In the genomic region with DNA sequence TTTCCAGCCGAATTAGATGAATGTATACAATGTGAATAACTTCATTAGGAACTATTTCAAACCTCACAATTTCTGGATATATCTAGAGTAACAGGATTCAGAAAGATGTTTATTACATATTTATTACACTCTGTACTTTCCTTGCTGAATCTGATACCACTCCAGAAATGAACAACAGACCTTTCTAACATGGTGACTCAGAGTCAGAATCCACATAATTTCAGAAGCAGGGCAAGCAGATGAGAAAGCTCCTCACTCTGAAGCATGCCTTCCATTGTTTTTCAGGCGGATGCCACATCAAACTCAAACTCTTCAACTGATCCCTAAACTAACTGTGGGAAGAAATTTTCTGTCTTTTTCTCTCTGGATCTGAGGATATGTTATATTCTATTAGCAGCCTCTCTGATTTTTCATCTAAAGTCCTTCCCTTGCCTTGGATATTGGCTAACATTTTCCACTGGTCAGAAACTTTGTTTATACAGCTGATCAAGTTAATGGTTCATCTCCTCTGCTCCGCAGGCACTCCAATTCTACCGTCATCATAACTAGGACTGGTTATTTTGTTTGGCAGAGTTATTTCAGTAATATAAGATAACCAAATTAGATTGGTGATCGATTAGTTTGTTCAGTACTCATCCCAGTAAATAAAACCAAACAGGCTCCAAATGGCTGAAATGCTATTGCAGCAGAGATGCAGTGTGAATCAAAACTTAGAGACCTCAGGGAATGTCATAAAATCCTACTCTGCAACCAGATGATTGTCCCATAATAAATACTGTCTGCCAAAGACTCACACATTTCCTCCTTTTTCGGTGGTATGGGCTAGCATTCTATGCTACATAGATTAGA, we compare ENCODE assay signal across 13 cellular contexts.
DNase-seq lines count a peak whose midpoint lies in the region; ATAC-seq and TF ChIP-seq lines count a peak whose summit lies in the region.
"Had no signal": no experiment of that assay in that cellular context is flagged by ENCODE, and none has a peak within 500 bp of the region (broad histone marks: within the 10 kb centered on the region; RNA-seq: fewer than 3 reads in every experiment).

No MANE protein-coding gene starts in this region.

- H3K36me3 ChIP-seq in GM06990 (ENCODE audit: control insufficient read depth, insufficient read depth, low read length): no peaks in the 10 kb centered on the region

- no peak for TF ChIP-seq CTCF in GM06990 (IDR thresholded peaks at IDR 0.05; ENCODE audit: insufficient read depth, low read length, poor library complexity, severe bottlenecking)

- H3K27me3 ChIP-seq in GM06990 (replicated peaks; ENCODE audit: control insufficient read depth, insufficient read depth, low read length): no peaks in the 10 kb centered on the region

- ATAC-seq in GM18520 (IDR thresholded peaks at IDR 0.05; ENCODE audit: unreplicated experiment): no peak

- no peak overlapping the region for H3K4me3 ChIP-seq in GM06990 (replicated peaks; ENCODE audit: low read depth, low read length)
- H3K4me3 ChIP-seq: SK-N-MC, smooth muscle cell had no signal

- in situ Hi-C loops in SK-MEL-5 (cut with HindIII; ENCODE audit: low pct_unique_long_range_greater_than_20kb, low sequenced_read_pairs): no loop called here

- DNase-seq in GM06990 (ENCODE audit: extremely low read depth, insufficient read length) (peak; percentile 30), SK-MEL-5 (ENCODE audit: low read depth, low spot score) (peak; percentile 15), glomerular visceral epithelial cell (ENCODE audit: extremely low spot score) (peak; percentile 58), renal cortical epithelial cell (ENCODE audit: low read depth) (peak; percentile 15), Ammon's horn (ENCODE audit: low spot score) (no peak)
- DNase-seq in activated effector memory CD4-positive, alpha-beta T cell treated with Interleukin-2 at 50 U/mL for 16 hours: no peak
- DNase-seq in activated CD4-positive, CD25-positive, alpha-beta regulatory T cell treated with anti-CD3 and anti-CD28 coated beads, Interleukin-2, amount 50 U/mL, for 72 hours: no peak
- DNase-seq: activated CD4-positive, alpha-beta T cell treated with anti-CD3 and anti-CD28 coated beads for 4 hours; activated naive CD4-positive, alpha-beta T cell treated with Interleukin-2 at 50 U/mL for 16 hours; NCI-H524 treated with DMSO at 0.1 percent for 48 hours had no signal

Comparison
In these comparisons a context has a peak if more than half of its experiments do, and no peak if none do; other contexts are left out.
1. DNase-seq: peak in GM06990 (single experiment), SK-MEL-5 (single experiment), glomerular visceral epithelial cell (single experiment) and renal cortical epithelial cell (single experiment); none in activated effector memory CD4-positive, alpha-beta T cell treated with Interleukin-2 at 50 U/mL for 16 hours (single experiment), activated CD4-positive, CD25-positive, alpha-beta regulatory T cell treated with anti-CD3 and anti-CD28 coated beads, Interleukin-2, amount 50 U/mL, for 72 hours (single experiment) and Ammon's horn (single experiment).